8 cellular contexts compared by ENCODE assay signal in the genomic region with DNA sequence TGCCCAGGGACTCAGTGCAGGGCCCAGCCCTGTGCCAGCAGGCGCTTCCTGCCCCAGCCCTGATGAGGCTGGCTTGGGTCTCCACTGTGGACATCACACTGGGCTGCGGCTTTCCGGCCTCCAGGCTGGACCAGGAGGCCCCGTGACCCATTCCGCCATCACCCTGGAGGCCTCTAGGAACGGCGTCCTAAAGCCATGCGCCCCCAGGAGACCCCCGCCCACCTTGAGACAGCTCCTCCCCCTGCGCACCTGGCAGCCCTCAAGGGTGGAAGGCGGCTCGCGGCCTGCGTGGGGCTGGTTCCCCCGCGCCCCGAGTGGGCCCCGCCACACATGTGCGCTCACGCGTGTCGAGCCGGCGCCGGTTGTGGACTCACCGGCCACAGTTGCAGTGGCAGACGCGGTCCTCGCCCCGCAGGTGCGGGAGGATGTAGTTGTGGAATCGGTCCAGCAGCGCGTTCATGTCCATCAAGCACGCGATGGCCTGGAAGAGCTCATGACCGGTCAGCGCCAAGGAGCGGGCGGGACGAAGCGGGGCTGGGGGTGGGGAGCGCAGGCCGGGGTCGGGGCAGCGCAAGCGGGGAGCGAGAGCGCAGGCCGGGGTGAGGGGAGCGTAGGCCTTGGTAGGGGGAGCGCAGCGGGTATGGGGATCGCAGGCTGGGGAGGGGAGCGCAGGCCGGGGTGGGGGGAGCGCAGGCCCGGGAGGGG. TPM values are rescaled to one million over a fixed set of nuclear protein-coding genes. Genes with fewer than 3 reads are reported as not detected.
DNase-seq lines count a peak whose midpoint lies in the region; ATAC-seq lines count a peak whose summit lies in the region.

No MANE protein-coding gene starts in this region.

- DNase-seq in Right ventricle myocardium superior (peak; percentile 63), Right ventricle myocardium inferior (ENCODE audit: missing footprints) (no peak), aorta (peak in 1 of 2 donors; percentile 81), H4 (ENCODE audit: low spot score) (no peak)

- H3K27me3 ChIP-seq in duodenal mucosa (ENCODE audit: control insufficient read depth in 1 of 2, insufficient read depth in 2 of 2, low read length in 2 of 2) (peaks cover 0 to 4% of the 10 kb centered on the region in 2 donors), aorta (ENCODE audit: control insufficient read depth in 1 of 2, insufficient read depth in 2 of 2, low read length in 1 of 2) (no peaks in the 10 kb centered on the region)

- intact Hi-C loops in Right ventricle myocardium superior (cut with DNase I) = no loop called here
- intact Hi-C loops in Right ventricle myocardium inferior (cut with DNase I) = no loop called here
- intact Hi-C loops in aorta (cut with DNase I) = no loop called here

- 18 to 21% methylated on average over 29 to 35 of the region's 58 CpGs for WGBS in mesodermal cell (ENCODE audit: insufficient coverage in 2 of 2), 2 experiments
- WGBS in aorta, 2 donors = 12 to 17% methylated on average over 46 to 58 of the region's 58 CpGs

- H3K4me1 ChIP-seq in duodenal mucosa (ENCODE audit: control insufficient read depth in 1 of 2, insufficient read depth in 2 of 2, low read length in 2 of 2) (peaks cover 0 to 10% of the 10 kb centered on the region in 2 donors), mesodermal cell (ENCODE audit: control insufficient read depth, insufficient read depth, low read length, poor library complexity, severe bottlenecking) (peaks cover 9% of the 10 kb centered on the region), aorta (ENCODE audit: control insufficient read depth in 1 of 2, insufficient read depth in 2 of 2, low read length in 2 of 2) (no peaks in the 10 kb centered on the region)

- H3K9me3 ChIP-seq in duodenal mucosa (ENCODE audit: control insufficient read depth in 1 of 2, low read length in 2 of 2) = no peaks in the 10 kb centered on the region
- no peaks in the 10 kb centered on the region for H3K9me3 ChIP-seq in mesodermal cell (ENCODE audit: control insufficient read depth, low read length)
- no peaks in the 10 kb centered on the region for H3K9me3 ChIP-seq in aorta (ENCODE audit: control insufficient read depth, low read length)

- ATAC-seq in Right ventricle myocardium superior (ENCODE audit: poor library complexity) (no peak), Right ventricle myocardium inferior (no peak), aorta (ENCODE audit: low FRiP score) (no peak), GM21786 (IDR thresholded peaks at IDR 0.05; ENCODE audit: unreplicated experiment) (no peak), GM21367 (IDR thresholded peaks at IDR 0.05; ENCODE audit: unreplicated experiment) (no peak)

- H3K36me3 ChIP-seq in duodenal mucosa (ENCODE audit: control insufficient read depth in 1 of 2, insufficient read depth in 2 of 2, low read length in 2 of 2) (peaks cover 0 to 23% of the 10 kb centered on the region in 2 donors), mesodermal cell (ENCODE audit: control insufficient read depth, insufficient read depth, low read length) (peaks cover 41% of the 10 kb centered on the region), aorta (ENCODE audit: control insufficient read depth in 1 of 2, insufficient read depth in 2 of 2, low read length in 1 of 2) (no peaks in the 10 kb centered on the region)

- H3K4me3 ChIP-seq in duodenal mucosa (ENCODE audit: low read depth in 1 of 2, low read length in 2 of 2) = peak overlapping the region; percentile 8 to 45
- peak overlapping the region; percentile 44 for H3K4me3 ChIP-seq in mesodermal cell (ENCODE audit: extremely low read depth, insufficient read depth, low read length, poor library complexity, severe bottlenecking)
- H3K4me3 ChIP-seq in aorta (ENCODE audit: low read length in 2 of 2) = peak overlapping the region; percentile 46 to 64

- no peak overlapping the region for H3K9ac ChIP-seq in duodenal mucosa (ENCODE audit: low read depth in 1 of 2, low read length in 2 of 2)

- peak overlapping the region; percentile 3 for H3K27ac ChIP-seq in duodenal mucosa (ENCODE audit: low read depth, low read length)
- H3K27ac ChIP-seq in mesodermal cell (ENCODE audit: low read depth, low read length, severe bottlenecking) = no peak overlapping the region
- H3K27ac ChIP-seq in aorta (ENCODE audit: low read depth in 1 of 2, low read length in 2 of 2) = no peak overlapping the region

RNA-seq across cellular contexts. Expression of gene TMEM240, which starts 1.0 kb away (rescaled TPM):
- total RNA-seq in Right ventricle myocardium superior (7.5 TPM), Right ventricle myocardium inferior (6.9 TPM), aorta (1 to 10 TPM; 6.2 to 7.8 TPM)
- polyA plus RNA-seq in mesodermal cell (2013, experiment 1 of 2) = 9.3 TPM
- polyA plus RNA-seq in mesodermal cell (2013, experiment 2 of 2) = 8.6 TPM
- polyA plus RNA-seq in aorta = 10 to 100 TPM in 1 of 2 donors, 1 to 10 TPM in 1; 1.1 to 15.1 TPM
- total RNA-seq in H4 (2014; rRNA removed; shearing (Covaris generic)) = not detected in 2 replicates

RNA-seq across cellular contexts. Expression of gene ATAD3A, which starts 27.5 kb away (rescaled TPM):
- total RNA-seq in Right ventricle myocardium superior (18.5 TPM), Right ventricle myocardium inferior (17.9 TPM), aorta (10 to 100 TPM; 11.9 to 13.2 TPM)
- polyA plus RNA-seq in mesodermal cell (2013, experiment 1 of 2) = 34.4 TPM
- polyA plus RNA-seq in mesodermal cell (2013, experiment 2 of 2) = 30.2 TPM
- 10 to 100 TPM in 1 of 2 donors, 1 to 10 TPM in 1; 8.3 to 20.2 TPM for polyA plus RNA-seq in aorta
- total RNA-seq in H4 (2014; rRNA removed; shearing (Covaris generic)) = 20.9 and 30.3 TPM in 2 replicates

RNA-seq across cellular contexts. Expression of gene SSU72, which starts 35.2 kb away (rescaled TPM):
- total RNA-seq in Right ventricle myocardium superior (106 TPM), Right ventricle myocardium inferior (116 TPM), aorta (10 to 100 TPM; 67.7 to 71.5 TPM)
- polyA plus RNA-seq in mesodermal cell (2013, experiment 1 of 2) = 130 TPM
- polyA plus RNA-seq in mesodermal cell (2013, experiment 2 of 2) = 125 TPM
- polyA plus RNA-seq in aorta = 10 to 100 TPM; 65.0 to 92.8 TPM
- 83.4 and 130 TPM in 2 replicates for total RNA-seq in H4 (2014; rRNA removed; shearing (Covaris generic))
